In genomic region chr17:81315885-81316391, GRCh38 we compare ENCODE assay signal across 24 cellular contexts. TPM values are rescaled to one million over a fixed set of nuclear protein-coding genes. Genes with fewer than 3 reads are reported as not detected.
A peak's percentile ranks its signal among the peaks of the same experiment; 100 is the strongest.
DNase-seq lines count a peak whose midpoint lies in the region; ATAC-seq and TF ChIP-seq lines count a peak whose summit lies in the region.
"Had no signal": no experiment of that assay in that cellular context is flagged by ENCODE, and none has a peak within 500 bp of the region (broad histone marks: within the 10 kb centered on the region; RNA-seq: fewer than 3 reads in every experiment).

No MANE protein-coding gene starts in this region.

- peak; percentile 37 for DNase-seq in Right ventricle myocardium inferior (ENCODE audit: missing footprints)
- no peak for DNase-seq in Right ventricle myocardium superior
- no peak for DNase-seq in mucosa of descending colon
- no peak for DNase-seq in type B pancreatic cell (ENCODE audit: extremely low spot score, unreplicated experiment)
- DNase-seq in NCI-H345 (lab: John Stamatoyannopoulos, UW), result no peak
- DNase-seq: Calu3, DMS153, DND-41, GM23248, H9, HFFc6, Kasumi-1, NCI-H1105, NCI-H1436 treated with DMSO at 0.1 percent for 48 hours, NCI-H187 treated with DMSO at 0.1 percent for 48 hours, NCI-H2171 treated with DMSO at 0.1 percent for 48 hours, NCI-H524, NCI-H748 treated with DMSO at 0.1 percent for 48 hours had no signal

- no peaks in the 10 kb centered on the region for H3K9me3 Mint-ChIP-seq in type B pancreatic cell
- H3K9me3 Mint-ChIP-seq: H9, HFFc6 had no signal

- TF ChIP-seq CTCF in mucosa of descending colon (IDR thresholded peaks at IDR 0.05) (no peak), type B pancreatic cell (conservative IDR thresholded peaks at IDR 0.05) (no peak)

- peaks cover 16% of the 10 kb centered on the region for H3K4me1 Mint-ChIP-seq in type B pancreatic cell (ENCODE audit: unreplicated experiment)
- H3K4me1 Mint-ChIP-seq: B cell had no signal

- no peak overlapping the region for H3K4me3 Mint-ChIP-seq in type B pancreatic cell
- H3K4me3 Mint-ChIP-seq: B cell, H9, HFFc6 had no signal

- H3K9me3 ChIP-seq in mucosa of descending colon, result no peaks in the 10 kb centered on the region

- peaks cover 11% of the 10 kb centered on the region for H3K4me1 ChIP-seq in mucosa of descending colon (ENCODE audit: low read depth)

- no peaks in the 10 kb centered on the region for H3K36me3 ChIP-seq in mucosa of descending colon (ENCODE audit: low read depth)

- H3K36me3 Mint-ChIP-seq in type B pancreatic cell, result no peaks in the 10 kb centered on the region

- intact Hi-C loops in Right ventricle myocardium inferior (cut with DNase I), result no loop called here
- intact Hi-C loops in Right ventricle myocardium superior (cut with DNase I), result no loop called here
- intact Hi-C loops in mucosa of descending colon (cut with DNase I, micrococcal nuclease), result no loop called here

- H3K27ac Mint-ChIP-seq in type B pancreatic cell, result peak overlapping the region; percentile 16
- H3K27ac Mint-ChIP-seq: B cell, HFFc6 had no signal

- H3K27me3 Mint-ChIP-seq in type B pancreatic cell, result no peaks in the 10 kb centered on the region

- ATAC-seq in Right ventricle myocardium inferior (no peak), Right ventricle myocardium superior (ENCODE audit: poor library complexity) (no peak), esophagus mucosa (peak; percentile 14), mucosa of descending colon (peak; percentile 50), GM21825 (IDR thresholded peaks at IDR 0.05; ENCODE audit: unreplicated experiment) (no peak), GM18502 (IDR thresholded peaks at IDR 0.05; ENCODE audit: poor library complexity, unreplicated experiment) (no peak)
- ATAC-seq: K562, SK-N-SH treated with all-trans-retinoic acid at 6 μM for 48 hours had no signal

- no peak overlapping the region for H3K4me3 ChIP-seq in mucosa of descending colon
- H3K4me3 ChIP-seq: GM23248, K562 had no signal

RNA-seq across cellular contexts. Expression of gene SLC38A10, which starts 20.8 kb away (rescaled TPM):
- total RNA-seq in Right ventricle myocardium inferior (44.6 TPM), Right ventricle myocardium superior (41.3 TPM), esophagus mucosa (24.6 TPM), mucosa of descending colon (10 to 100 TPM; 77.0 to 95.3 (median 94.0) TPM), type B pancreatic cell (ENCODE audit: low replicate concordance) (85.0 and 118 TPM in 2 replicates)

Comparison
In these comparisons a context has a peak if more than half of its experiments do, and no peak if none do; other contexts are left out.
1. ATAC-seq: peak in esophagus mucosa (single experiment) and mucosa of descending colon (single experiment); none in Right ventricle myocardium inferior (single experiment), Right ventricle myocardium superior (single experiment), GM21825 (single experiment) and GM18502 (single experiment).